Comparison of ENCODE assay signal across 8 cellular contexts in genomic region chr17:78708510-78708973, GRCh38.
DNase-seq lines count a peak whose midpoint lies in the region; ATAC-seq, FAIRE-seq and TF ChIP-seq lines count a peak whose summit lies in the region.

No MANE protein-coding gene starts in this region.

- ATAC-seq in HG03521 (IDR thresholded peaks at IDR 0.05; ENCODE audit: unreplicated experiment), result no peak

- peak; percentile 22 for DNase-seq in HS-5 (ENCODE audit: low read depth)
- DNase-seq in NOMO-1 treated with DMSO at 0.1 percent for 48 hours (lab: John Stamatoyannopoulos, UW; ENCODE audit: unreplicated experiment), result peak; percentile 67
- DNase-seq in activated T-cell treated with anti-CD3 and anti-CD28 coated beads for 1 hour (ENCODE audit: low read depth), result peak; percentile 44
- DNase-seq in epithelial cell of proximal tubule (ENCODE audit: low read depth), result no peak
- DNase-seq in myocyte (ENCODE audit: low read depth), result peak; percentile 82
- DNase-seq in stimulated activated naive CD4-positive, alpha-beta T cell (lab: John Stamatoyannopoulos, UW), result peak in 5 of 6 experiments; percentile 31 to 62 (median 51)

- H3K4me3 ChIP-seq in epithelial cell of proximal tubule (ENCODE audit: low read depth, low read length), result no peak overlapping the region

- peak; percentile 96 for TF ChIP-seq CTCF in epithelial cell of proximal tubule (conservative IDR thresholded peaks at IDR 0.05; ENCODE audit: low read depth, low read length)

- FAIRE-seq in G401.6 (lab: Jason Lieb, UNC), result peak; percentile 13
